27 cellular contexts compared by ENCODE assay signal in genomic region chr18:48612917-48613316, GRCh38.
DNase-seq lines count a peak whose midpoint lies in the region; ATAC-seq and TF ChIP-seq lines count a peak whose summit lies in the region.
"Had no signal": no experiment of that assay in that cellular context is flagged by ENCODE, and none has a peak within 500 bp of the region (broad histone marks: within the 10 kb centered on the region; RNA-seq: fewer than 3 reads in every experiment).

No MANE protein-coding gene starts in this region.

- ATAC-seq in HG03460 (IDR thresholded peaks at IDR 0.05; ENCODE audit: unreplicated experiment) = no peak
- no peak for ATAC-seq in GM21723 (IDR thresholded peaks at IDR 0.05; ENCODE audit: unreplicated experiment)
- ATAC-seq: foreskin keratinocyte had no signal

- no peak for TF ChIP-seq CTCF in coronary artery (IDR thresholded peaks at IDR 0.05)
- TF ChIP-seq CTCF in nephron progenitor cell (IDR thresholded peaks at IDR 0.05) = no peak
- no peak for TF ChIP-seq CTCF in testis (IDR thresholded peaks at IDR 0.05)

- H3K27ac ChIP-seq in coronary artery = peak overlapping the region; percentile 58 to 88
- peak overlapping the region; percentile 72 to 82 for H3K27ac ChIP-seq in testis
- H3K27ac ChIP-seq: BLaER1 treated with 17β-estradiol and CSF1 and Interleukin-3, amounts not matched to agents 10 nM and 100 nM; cardiac muscle cell; epithelial cell of prostate; foreskin keratinocyte; SJSA1 had no signal

- no peaks in the 10 kb centered on the region for H3K9me3 ChIP-seq in testis
- H3K9me3 ChIP-seq: BLaER1 treated with 17β-estradiol and CSF1 and Interleukin-3, amounts not matched to agents 10 nM and 100 nM; right atrium auricular region; SJSA1 had no signal

- H3K4me3 ChIP-seq in coronary artery = no peak overlapping the region
- H3K4me3 ChIP-seq in testis = no peak overlapping the region
- H3K4me3 ChIP-seq: BLaER1 treated with 17β-estradiol and CSF1 and Interleukin-3, amounts not matched to agents 10 nM and 100 nM; cardiac muscle cell; lung; right atrium auricular region; SJSA1 had no signal

- H3K27me3 ChIP-seq in testis = no peaks in the 10 kb centered on the region
- H3K27me3 ChIP-seq: BLaER1 treated with 17β-estradiol and CSF1 and Interleukin-3, amounts not matched to agents 10 nM and 100 nM; cardiac muscle cell; foreskin keratinocyte; right atrium auricular region; SJSA1 had no signal

- DNase-seq in NCI-H82 (lab: John Stamatoyannopoulos, UW) (peak; percentile 82), coronary artery (ENCODE audit: low spot score) (no peak), nephron progenitor cell (no peak), testis (no peak), DMS79 (lab: John Stamatoyannopoulos, UW) (no peak), dedifferentiated amniotic fluid mesenchymal stem cell (ENCODE audit: extremely low spot score) (no peak)
- DNase-seq: activated CD4-positive, alpha-beta memory T cell treated with anti-CD3 and anti-CD28 coated beads for 36 hours; activated naive CD8-positive, alpha-beta T cell treated with anti-CD3 and anti-CD28 coated beads, Interleukin-2, amount 10 ng/mL, durations not matched to agents 7 days and 5 days; Calu3; foreskin keratinocyte; GOT3; NCI-H1105 treated with DMSO at 0.1 percent for 48 hours; NCI-H2081; NCI-H446 treated with DMSO at 0.1 percent for 48 hours; NK-92 treated with Interleukin-12 subunit alpha and Interleukin-12 subunit beta, amount 100 ng/mL, for 24 hours had no signal

- intact Hi-C loops in testis (cut with DNase I; ENCODE audit: low total_unique reads) = no loop called here

- no peak overlapping the region for H3K4me3 Mint-ChIP-seq in nephron progenitor cell
- H3K4me3 Mint-ChIP-seq: activated CD4-positive, alpha-beta memory T cell treated with anti-CD3 and anti-CD28 coated beads for 36 hours; activated naive CD8-positive, alpha-beta T cell treated with anti-CD3 and anti-CD28 coated beads, Interleukin-2, amount 10 ng/mL, durations not matched to agents 7 days and 5 days; IgD-negative memory B cell; stimulated activated naive CD8-positive, alpha-beta T cell treated with anti-CD3 and anti-CD28 coated beads, Interleukin-15, Interleukin-2, amounts not matched to agents 100 ng/mL and 50 ng/mL, for 24 hours; T-helper 2 cell treated with Interferon-gamma antibody and Interleukin-4, amounts not matched to agents 5 μg/mL and 100 μg/mL, for 36 hours; WTC11 had no signal

- H3K4me1 ChIP-seq in testis = peaks cover 81% of the 10 kb centered on the region
- H3K4me1 ChIP-seq: foreskin keratinocyte had no signal

- H3K4me1 Mint-ChIP-seq in nephron progenitor cell = peaks cover 38% of the 10 kb centered on the region
- H3K4me1 Mint-ChIP-seq: activated naive CD8-positive, alpha-beta T cell treated with anti-CD3 and anti-CD28 coated beads, Interleukin-2, amount 10 ng/mL, durations not matched to agents 7 days and 5 days had no signal

- 51 to 69% methylated on average over 4 of the region's 4 CpGs for WGBS in testis, 2 donors

- H3K36me3 ChIP-seq in testis (ENCODE audit: low read depth, missing control alignments) = no peaks in the 10 kb centered on the region
- H3K36me3 ChIP-seq: cardiac muscle cell had no signal

- no peak for TF ChIP-seq POLR2A in testis (IDR thresholded peaks at IDR 0.05)

- H3K9me3 Mint-ChIP-seq in nephron progenitor cell = no peaks in the 10 kb centered on the region
- H3K9me3 Mint-ChIP-seq: activated CD4-positive, alpha-beta memory T cell treated with anti-CD3 and anti-CD28 coated beads for 36 hours; activated naive CD8-positive, alpha-beta T cell treated with anti-CD3 and anti-CD28 coated beads, Interleukin-2, amount 10 ng/mL, durations not matched to agents 7 days and 5 days; IgD-negative memory B cell; stimulated activated naive CD8-positive, alpha-beta T cell treated with anti-CD3 and anti-CD28 coated beads, Interleukin-15, Interleukin-2, amounts not matched to agents 100 ng/mL and 50 ng/mL, for 24 hours; T-helper 2 cell treated with Interferon-gamma antibody and Interleukin-4, amounts not matched to agents 5 μg/mL and 100 μg/mL, for 36 hours; WTC11 had no signal

- H3K27ac Mint-ChIP-seq in nephron progenitor cell = peak overlapping the region; percentile 86
- H3K27ac Mint-ChIP-seq: activated CD4-positive, alpha-beta memory T cell treated with anti-CD3 and anti-CD28 coated beads for 36 hours; IgD-negative memory B cell; stimulated activated naive CD8-positive, alpha-beta T cell treated with anti-CD3 and anti-CD28 coated beads, Interleukin-15, Interleukin-2, amounts not matched to agents 100 ng/mL and 50 ng/mL, for 24 hours; T-helper 2 cell treated with Interferon-gamma antibody and Interleukin-4, amounts not matched to agents 5 μg/mL and 100 μg/mL, for 36 hours; WTC11 had no signal

- no peaks in the 10 kb centered on the region for H3K27me3 Mint-ChIP-seq in nephron progenitor cell (ENCODE audit: low read depth, poor library complexity)
- H3K27me3 Mint-ChIP-seq: activated CD4-positive, alpha-beta memory T cell treated with anti-CD3 and anti-CD28 coated beads for 36 hours; activated naive CD8-positive, alpha-beta T cell treated with anti-CD3 and anti-CD28 coated beads, Interleukin-2, amount 10 ng/mL, durations not matched to agents 7 days and 5 days; IgD-negative memory B cell; stimulated activated naive CD8-positive, alpha-beta T cell treated with anti-CD3 and anti-CD28 coated beads, Interleukin-15, Interleukin-2, amounts not matched to agents 100 ng/mL and 50 ng/mL, for 24 hours had no signal

- H3K36me3 Mint-ChIP-seq in nephron progenitor cell (ENCODE audit: low read depth) = no peaks in the 10 kb centered on the region
- H3K36me3 Mint-ChIP-seq: activated CD4-positive, alpha-beta memory T cell treated with anti-CD3 and anti-CD28 coated beads for 36 hours; activated naive CD8-positive, alpha-beta T cell treated with anti-CD3 and anti-CD28 coated beads, Interleukin-2, amount 10 ng/mL, durations not matched to agents 7 days and 5 days; WTC11 had no signal
